12 cellular contexts compared by ENCODE assay signal in genomic region chr4:180150818-180151217, GRCh38.
DNase-seq lines count a peak whose midpoint lies in the region; TF ChIP-seq lines count a peak whose summit lies in the region.
"Had no signal": no experiment of that assay in that cellular context is flagged by ENCODE, and none has a peak within 500 bp of the region (broad histone marks: within the 10 kb centered on the region; RNA-seq: fewer than 3 reads in every experiment).

No MANE protein-coding gene starts in this region.

- no peaks in the 10 kb centered on the region for H3K36me3 Mint-ChIP-seq in endodermal cell (ENCODE audit: low read depth)

- H3K27ac Mint-ChIP-seq in endodermal cell: no peak overlapping the region

- WGBS in GM23248 (ENCODE audit: low coverage in 1 of 2, low lambda C conversion rate in 2 of 2, missing lambda C conversion rate in 2 of 2), 2 experiments: 11 to 12% methylated on average over 3 of the region's 3 CpGs
- 30% methylated on average over 1 of the region's 3 CpGs; no CpG with 5 or more reads in 1 of the 2 experiments for WGBS in endodermal cell (ENCODE audit: insufficient coverage in 1 of 2, insufficient read length in 1 of 2), 2 experiments

- no peak overlapping the region for H3K9ac ChIP-seq in GM23248
- H3K9ac ChIP-seq in OCI-LY1 (ENCODE audit: low read length): no peak overlapping the region
- no peak overlapping the region for H3K9ac ChIP-seq in endodermal cell (ENCODE audit: extremely low read depth, low read length, poor library complexity, severe bottlenecking)
- H3K9ac ChIP-seq: parathyroid adenoma had no signal

- H3K27ac ChIP-seq in GM23248: no peak overlapping the region
- no peak overlapping the region for H3K27ac ChIP-seq in OCI-LY1 (ENCODE audit: low read depth, low read length, poor library complexity, severe bottlenecking)
- H3K27ac ChIP-seq in endodermal cell (ENCODE audit: low read depth, low read length): no peak overlapping the region
- H3K27ac ChIP-seq: parathyroid adenoma had no signal

- no peak overlapping the region for H3K4me3 ChIP-seq in GM23248
- no peak overlapping the region for H3K4me3 ChIP-seq in OCI-LY1 (ENCODE audit: low read depth, low read length, poor library complexity, severe bottlenecking)
- no peak overlapping the region for H3K4me3 ChIP-seq in endodermal cell (ENCODE audit: low read length)

- no peaks in the 10 kb centered on the region for H3F3A ChIP-seq in GM23248 (ENCODE audit: insufficient read depth)
- no peaks in the 10 kb centered on the region for H3F3A ChIP-seq in OCI-LY1 (ENCODE audit: insufficient read depth, low read length)

- H2AFZ ChIP-seq in GM23248: no peak overlapping the region
- H2AFZ ChIP-seq in OCI-LY1 (ENCODE audit: low read length): no peak overlapping the region
- H2AFZ ChIP-seq: parathyroid adenoma had no signal

- H3K4me1 ChIP-seq in GM23248 (ENCODE audit: insufficient read depth) (no peaks in the 10 kb centered on the region), OCI-LY1 (ENCODE audit: insufficient read depth, low read length, severe bottlenecking) (peaks cover 16% of the 10 kb centered on the region), endodermal cell (ENCODE audit: control insufficient read depth, insufficient read depth, low read length) (no peaks in the 10 kb centered on the region)
- H3K4me1 ChIP-seq: parathyroid adenoma had no signal

- H3K4me3 Mint-ChIP-seq in endodermal cell: no peak overlapping the region

- H3K36me3 ChIP-seq in GM23248 (ENCODE audit: low read depth) (no peaks in the 10 kb centered on the region), OCI-LY1 (ENCODE audit: insufficient read depth, low read length) (no peaks in the 10 kb centered on the region), endodermal cell (ENCODE audit: control insufficient read depth, insufficient read depth, low read length) (no peaks in the 10 kb centered on the region)

- TF ChIP-seq CTCF in OCI-LY1 (IDR thresholded peaks at IDR 0.05; ENCODE audit: low read length): peak; percentile 52; the same call in 1 of the 2 replicates
- peak; percentile 76 for TF ChIP-seq CTCF in endodermal cell (conservative IDR thresholded peaks at IDR 0.05)

- H3K9me2 ChIP-seq in GM23248 (ENCODE audit: insufficient read depth) (no peaks in the 10 kb centered on the region), OCI-LY1 (ENCODE audit: low read depth, low read length) (no peaks in the 10 kb centered on the region)

- DNase-seq in A172 (ENCODE audit: low spot score): peak; percentile 7
- DNase-seq in GM23248: peak; percentile 2
- DNase-seq in endodermal cell: no peak
- no peak for DNase-seq in activated CD4-positive, alpha-beta T cell treated with anti-CD3 and anti-CD28 coated beads, Interleukin-2, amount 50 U/mL, for 1 hour
- DNase-seq in stimulated activated naive CD4-positive, alpha-beta T cell (lab: John Stamatoyannopoulos, UW): no peak
- no peak for DNase-seq in AG20443 (ENCODE audit: low spot score)
- DNase-seq in stimulated activated CD4-positive, alpha-beta T cell treated with anti-CD3 and anti-CD28 coated beads, Interleukin-12 subunit alpha, Interleukin-12 subunit beta, amount 100 ng/mL, for 4 hours: no peak
- DNase-seq: activated CD4-positive, alpha-beta T cell treated with anti-CD3 and anti-CD28 coated beads for 1 hour; NCI-H2107; stimulated activated CD8-positive, alpha-beta memory T cell treated with anti-CD3 and anti-CD28 coated beads, Interleukin-4, amount 100 ng/mL, for 48 hours had no signal

- no peaks in the 10 kb centered on the region for H3K27me3 Mint-ChIP-seq in endodermal cell (ENCODE audit: insufficient read depth)

- H3K4me2 ChIP-seq in GM23248 (ENCODE audit: unreplicated experiment) (no peak overlapping the region), OCI-LY1 (ENCODE audit: low read length) (no peak overlapping the region)

- H4K20me1 ChIP-seq in GM23248 (ENCODE audit: insufficient read depth): no peaks in the 10 kb centered on the region
- H4K20me1 ChIP-seq in OCI-LY1 (ENCODE audit: insufficient read depth, low read length): no peaks in the 10 kb centered on the region

- H3K79me2 ChIP-seq in GM23248 (ENCODE audit: insufficient read depth) (no peaks in the 10 kb centered on the region), OCI-LY1 (ENCODE audit: insufficient read depth, low read length) (no peaks in the 10 kb centered on the region)
- H3K79me2 ChIP-seq: parathyroid adenoma had no signal

- H3K9me3 Mint-ChIP-seq in endodermal cell: no peaks in the 10 kb centered on the region

- H3K9me3 ChIP-seq in GM23248 (ENCODE audit: low read depth): no peaks in the 10 kb centered on the region
- H3K9me3 ChIP-seq in OCI-LY1 (ENCODE audit: low read length): no peaks in the 10 kb centered on the region
- H3K9me3 ChIP-seq in endodermal cell (ENCODE audit: control insufficient read depth, low read length): no peaks in the 10 kb centered on the region

- peaks cover 12% of the 10 kb centered on the region for H3K4me1 Mint-ChIP-seq in endodermal cell

- H3K27me3 ChIP-seq in GM23248 (replicated peaks; ENCODE audit: insufficient read depth) (no peaks in the 10 kb centered on the region), OCI-LY1 (ENCODE audit: insufficient read depth, low read length) (no peaks in the 10 kb centered on the region), endodermal cell (ENCODE audit: control insufficient read depth, insufficient read depth, low read length, poor library complexity, severe bottlenecking) (no peaks in the 10 kb centered on the region)

- in situ Hi-C loops in GM23248 (cut with MboI): no loop called here

Comparison
In these comparisons a context has a peak if more than half of its experiments do, and no peak if none do; other contexts are left out.
1. DNase-seq: peak in A172 (single experiment) and GM23248 (single experiment); none in endodermal cell (single experiment), activated CD4-positive, alpha-beta T cell treated with anti-CD3 and anti-CD28 coated beads, Interleukin-2, amount 50 U/mL, for 1 hour (single experiment), stimulated activated naive CD4-positive, alpha-beta T cell (0 of 6), AG20443 (single experiment) and stimulated activated CD4-positive, alpha-beta T cell treated with anti-CD3 and anti-CD28 coated beads, Interleukin-12 subunit alpha, Interleukin-12 subunit beta, amount 100 ng/mL, for 4 hours (single experiment).